Comparison of ENCODE assay signal across 13 cellular contexts in genomic region chr1:113219377-113219776, GRCh38.
DNase-seq lines count a peak whose midpoint lies in the region; ATAC-seq and TF ChIP-seq lines count a peak whose summit lies in the region.
"Had no signal": no experiment of that assay in that cellular context is flagged by ENCODE, and none has a peak within 500 bp of the region (broad histone marks: within the 10 kb centered on the region; RNA-seq: fewer than 3 reads in every experiment).

No MANE protein-coding gene starts in this region.

- H3K27me3 ChIP-seq in Caco-2 (replicated peaks; ENCODE audit: control insufficient read depth, insufficient read depth, low read length) (no peaks in the 10 kb centered on the region), liver (ENCODE audit: control insufficient read depth in 4 of 4, insufficient read depth in 4 of 4, low read length in 3 of 4) (no peaks in the 10 kb centered on the region), upper lobe of left lung (no peaks in the 10 kb centered on the region), dorsolateral prefrontal cortex (no peaks in the 10 kb centered on the region)

- peak overlapping the region; percentile 55 for H3K27ac Mint-ChIP-seq in Caco-2 (ENCODE audit: unreplicated experiment)

- H3K4me3 ChIP-seq in Caco-2 (ENCODE audit: low read depth, low read length) (no peak overlapping the region), HEK293 (ENCODE audit: low read depth, low read length) (no peak overlapping the region), astrocyte of the cerebellum (ENCODE audit: low read depth, low read length) (no peak overlapping the region), liver (ENCODE audit: low read depth in 1 of 3, low read length in 3 of 3) (no peak overlapping the region), upper lobe of left lung (no peak overlapping the region), dorsolateral prefrontal cortex (no peak overlapping the region)
- H3K4me3 ChIP-seq: skin epidermis had no signal

- no peak overlapping the region for H3K27ac ChIP-seq in HEK293 (ENCODE audit: extremely low read depth, low read depth, low read length)
- no peak overlapping the region for H3K27ac ChIP-seq in liver (ENCODE audit: low read depth in 1 of 2, low read length in 2 of 2)
- H3K27ac ChIP-seq in upper lobe of left lung = no peak overlapping the region
- H3K27ac ChIP-seq in dorsolateral prefrontal cortex = no peak overlapping the region
- H3K27ac ChIP-seq: skin epidermis had no signal

- in situ Hi-C loops in astrocyte of the cerebellum (cut with HindIII; ENCODE audit: low sequenced_read_pairs) = no loop called here

- DNase-seq in Caco-2 (no peak), astrocyte of the cerebellum (ENCODE audit: low read depth) (no peak), upper lobe of left lung (no peak), dorsolateral prefrontal cortex (no peak), retina (no peak), DMS153 (lab: John Stamatoyannopoulos, UW) (no peak)
- DNase-seq: GDM1; NCI-H1092 treated with DMSO at 0.1 percent for 48 hours; NCI-H774; stimulated activated CD8-positive, alpha-beta memory T cell treated with anti-CD3 and anti-CD28 coated beads, Interleukin-4, amount 100 ng/mL, for 48 hours had no signal

- H3K9me3 Mint-ChIP-seq in Caco-2 (ENCODE audit: unreplicated experiment) = peaks cover 16% of the 10 kb centered on the region

- POLR2A ChIA-PET in Caco-2 (lab: Charles Lee) = no interaction called here
- POLR2A ChIA-PET in HEK293 (lab: Yijun Ruan, JAX) = no interaction called here

- H3K4me1 Mint-ChIP-seq in Caco-2 (ENCODE audit: low read depth, unreplicated experiment) = peaks cover 34% of the 10 kb centered on the region

- no peaks in the 10 kb centered on the region for H3K36me3 ChIP-seq in Caco-2 (ENCODE audit: control insufficient read depth, insufficient read depth, low read length)
- H3K36me3 ChIP-seq in HEK293 (ENCODE audit: control insufficient read depth in 2 of 2, insufficient read depth in 1 of 2, low read length in 2 of 2) = no peaks in the 10 kb centered on the region
- H3K36me3 ChIP-seq in liver (ENCODE audit: control insufficient read depth in 4 of 4, insufficient read depth in 3 of 4, low read depth in 1 of 4, low read length in 3 of 4) = no peaks in the 10 kb centered on the region
- no peaks in the 10 kb centered on the region for H3K36me3 ChIP-seq in upper lobe of left lung

- WGBS in liver = 81% methylated on average over 2 of the region's 2 CpGs
- 40 to 69% methylated on average over 2 of the region's 2 CpGs for WGBS in upper lobe of left lung, 2 donors

- no peak for TF ChIP-seq POLR2A in upper lobe of left lung (IDR thresholded peaks at IDR 0.05)

- H3K9me3 ChIP-seq in Caco-2 (peaks cover 8% of the 10 kb centered on the region; the same call in 1 of the 2 replicates), HEK293 (ENCODE audit: control insufficient read depth, insufficient read depth, low read depth, low read length) (no peaks in the 10 kb centered on the region), liver (ENCODE audit: control insufficient read depth in 4 of 4, low read length in 3 of 4) (no peaks in the 10 kb centered on the region), upper lobe of left lung (peaks cover 0 to 8% (median 0%) of the 10 kb centered on the region in 4 donors)

- TF ChIP-seq EP300 in upper lobe of left lung (IDR thresholded peaks at IDR 0.05) = no peak

- H3K27me3 Mint-ChIP-seq in Caco-2 (ENCODE audit: insufficient read depth, unreplicated experiment) = no peaks in the 10 kb centered on the region

- intact Hi-C loops in Caco-2 (cut with micrococcal nuclease; ENCODE audit: unreplicated experiment) = loop anchor here (2.0 to 5.0 kb wide), 2 partner anchors 72 to 171 kb away; partner anchors contain the start of gene MAGI3
- intact Hi-C loops in dorsolateral prefrontal cortex (cut with DNase I) = no loop called here

- H3K4me3 Mint-ChIP-seq in Caco-2 (ENCODE audit: unreplicated experiment) = no peak overlapping the region

- no peaks in the 10 kb centered on the region for H3K36me3 Mint-ChIP-seq in Caco-2 (ENCODE audit: insufficient read depth, unreplicated experiment)

- BruUV-seq in Caco-2 (replicated peaks; lab: Mats Ljungman, UMichigan) = no TSS peak

- H3K4me1 ChIP-seq in Caco-2 (peaks cover 39% of the 10 kb centered on the region), HEK293 (ENCODE audit: control insufficient read depth, insufficient read depth, low read length) (peaks cover 3% of the 10 kb centered on the region; the same call in 1 of the 2 replicates), liver (ENCODE audit: control insufficient read depth in 4 of 4, insufficient read depth in 4 of 4, low read length in 3 of 4) (peaks cover 0 to 5% (median 0%) of the 10 kb centered on the region in 4 donors), upper lobe of left lung (no peaks in the 10 kb centered on the region)

- ATAC-seq in upper lobe of left lung (ENCODE audit: low FRiP score in 2 of 2) = no peak

- peak in 1 of 2 donors; percentile 57 for TF ChIP-seq RAD21 in liver (IDR thresholded peaks at IDR 0.05)

- H3K9ac ChIP-seq in liver (ENCODE audit: low read depth in 1 of 2, low read length in 2 of 2) = no peak overlapping the region

- TF ChIP-seq CTCF in Caco-2 (IDR thresholded peaks at IDR 0.05; ENCODE audit: insufficient read depth in 1 of 2, low read depth in 1 of 2, low read length in 1 of 2, severe bottlenecking in 1 of 2, unreplicated experiment in 1 of 2) = no peak
- TF ChIP-seq CTCF in HEK293 (tag by site-specific recombination; IDR thresholded peaks at IDR 0.05) = no peak
- peak; percentile 41 for TF ChIP-seq CTCF in astrocyte of the cerebellum (IDR thresholded peaks at IDR 0.05; ENCODE audit: low read depth, low read length, missing control alignments)
- TF ChIP-seq CTCF in liver (IDR thresholded peaks at IDR 0.05; ENCODE audit: low read depth, low read length, missing input control) = peak; percentile 17
- TF ChIP-seq CTCF in upper lobe of left lung (IDR thresholded peaks at IDR 0.05) = no peak
- no peak for TF ChIP-seq CTCF in dorsolateral prefrontal cortex (IDR thresholded peaks at IDR 0.05 in 54 of 56, conservative IDR thresholded peaks at IDR 0.05 in 2 of 56; ENCODE audit: low read depth in 1 of 56, partially characterized antibody in 56 of 56)

- CTCF ChIA-PET in Caco-2 (lab: Charles Lee) = interaction anchor here (0.7 to 0.8 kb wide), 2 partner anchors 12 to 153 kb away, joined by 3 to 4 read pairs; no protein-coding TSS in a partner anchor
- CTCF ChIA-PET in HEK293 (lab: Yijun Ruan, JAX) = interaction anchor here (0.8 to 1.5 kb wide), 4 partner anchors 10 to 460 kb away, joined by 3 read pairs; no protein-coding TSS in a partner anchor

TF ChIP-seq in HEK293, 187 proteins besides CTCF, POLR2A, EP300 and RAD21:
- TF ChIP-seq ZFHX2 (tag by site-specific recombination; conservative IDR thresholded peaks at IDR 0.05) (peak; percentile 25), ZBTB17 (tag by site-specific recombination; IDR thresholded peaks at IDR 0.05) (no peak), HIC1 (tag by site-specific recombination; IDR thresholded peaks at IDR 0.05) (no peak), EGR2 (tag by site-specific recombination; IDR thresholded peaks at IDR 0.05; ENCODE audit: low read depth) (0 out of 2 replicates have a peak, but pooled peaks have one; percentile 7)

TF ChIP-seq in liver, 16 proteins besides CTCF, POLR2A, EP300 and RAD21:
- TF ChIP-seq GABPA (IDR thresholded peaks at IDR 0.05 in 1 of 2, conservative IDR thresholded peaks at IDR 0.05 in 1 of 2) = no peak
- no peak for TF ChIP-seq SP1 (IDR thresholded peaks at IDR 0.05)
- no peak for TF ChIP-seq MAX (IDR thresholded peaks at IDR 0.05)
- TF ChIP-seq ATF3 (IDR thresholded peaks at IDR 0.05) = no peak
- no peak for TF ChIP-seq HNF4G (IDR thresholded peaks at IDR 0.05)
- no peak for TF ChIP-seq NR2F2 (IDR thresholded peaks at IDR 0.05)
- TF ChIP-seq FOXA1 (IDR thresholded peaks at IDR 0.05) = no peak

Comparison
In these comparisons a context has a peak if more than half of its experiments do, and no peak if none do; other contexts are left out.
1. CTCF ChIP-seq: peak in astrocyte of the cerebellum (single experiment) and liver (single experiment); none in Caco-2 (0 of 2), HEK293 (single experiment), upper lobe of left lung (0 of 6) and dorsolateral prefrontal cortex (0 of 56).